ENCODE assay signal across 8 cellular contexts in genomic region chr3:151156618-151157216, GRCh38. TPM values are rescaled to one million over a fixed set of nuclear protein-coding genes. Genes with fewer than 3 reads are reported as not detected.
DNase-seq lines count a peak whose midpoint lies in the region; ATAC-seq and TF ChIP-seq lines count a peak whose summit lies in the region.

No MANE protein-coding gene starts in this region.

- H3K9ac ChIP-seq in endodermal cell (ENCODE audit: extremely low read depth, low read length, poor library complexity, severe bottlenecking) = no peak overlapping the region

- no peak overlapping the region for H3K27ac ChIP-seq in endodermal cell (ENCODE audit: low read depth, low read length)
- H3K27ac ChIP-seq in vagina = no peak overlapping the region

- CTCF ChIA-PET in activated naive CD4-positive, alpha-beta T cell treated with anti-CD3 and anti-CD28 coated beads for 36 hours (lab: Charles Lee) = interaction anchor here (0.7 to 2.3 kb wide), 14 partner anchors 11 to 748 kb away, joined by 3 to 28 read pairs (median 6); partner anchors contain the start of gene P2RY14

- no peaks in the 10 kb centered on the region for H3K27me3 Mint-ChIP-seq in activated naive CD4-positive, alpha-beta T cell treated with anti-CD3 and anti-CD28 coated beads for 36 hours (ENCODE audit: low read depth)
- no peaks in the 10 kb centered on the region for H3K27me3 Mint-ChIP-seq in endodermal cell (ENCODE audit: insufficient read depth)
- H3K27me3 Mint-ChIP-seq in naive thymus-derived CD8-positive, alpha-beta T cell = peaks cover 0 to 13% (median 1%) of the 10 kb centered on the region in 5 donors

- ATAC-seq in GM21786 (IDR thresholded peaks at IDR 0.05; ENCODE audit: unreplicated experiment) = peak; percentile 85
- ATAC-seq in naive thymus-derived CD8-positive, alpha-beta T cell = peak; percentile 69 to 75

- no peaks in the 10 kb centered on the region for H3K4me1 ChIP-seq in endodermal cell (ENCODE audit: control insufficient read depth, insufficient read depth, low read length)
- no peaks in the 10 kb centered on the region for H3K4me1 ChIP-seq in vagina

- no peaks in the 10 kb centered on the region for H3K36me3 Mint-ChIP-seq in activated naive CD4-positive, alpha-beta T cell treated with anti-CD3 and anti-CD28 coated beads for 36 hours (ENCODE audit: low read depth)
- H3K36me3 Mint-ChIP-seq in endodermal cell (ENCODE audit: low read depth) = peaks cover 2% of the 10 kb centered on the region
- H3K36me3 Mint-ChIP-seq in naive thymus-derived CD8-positive, alpha-beta T cell = no peaks in the 10 kb centered on the region

- intact Hi-C loops in activated naive CD4-positive, alpha-beta T cell treated with anti-CD3 and anti-CD28 coated beads for 36 hours (cut with micrococcal nuclease) = loop anchor here (1.0 to 2.0 kb wide), 2 partner anchors 127 to 172 kb away; partner anchors contain the start of gene P2RY13
- intact Hi-C loops in vagina (cut with DNase I) = no loop called here

- no peak overlapping the region for H3K4me3 ChIP-seq in endodermal cell (ENCODE audit: low read length)
- H3K4me3 ChIP-seq in vagina = no peak overlapping the region

- WGBS in endodermal cell (ENCODE audit: insufficient coverage in 1 of 2, insufficient read length in 1 of 2), 2 experiments = 30 to 39% methylated on average over 3 of the region's 3 CpGs

- no peaks in the 10 kb centered on the region for H3K4me1 Mint-ChIP-seq in activated naive CD4-positive, alpha-beta T cell treated with anti-CD3 and anti-CD28 coated beads for 36 hours (ENCODE audit: low read depth)
- peaks cover 2% of the 10 kb centered on the region for H3K4me1 Mint-ChIP-seq in endodermal cell
- H3K4me1 Mint-ChIP-seq in naive thymus-derived CD8-positive, alpha-beta T cell = no peaks in the 10 kb centered on the region

- POLR2A ChIA-PET in naive thymus-derived CD8-positive, alpha-beta T cell (lab: Charles Lee) = interaction anchor here (0.7 kb wide), 1 partner anchor 11 kb away, joined by 3 read pairs; no protein-coding TSS in a partner anchor

- H3K27me3 ChIP-seq in endodermal cell (ENCODE audit: control insufficient read depth, insufficient read depth, low read length, poor library complexity, severe bottlenecking) (no peaks in the 10 kb centered on the region), vagina (no peaks in the 10 kb centered on the region)

- H3K9me3 ChIP-seq in endodermal cell (ENCODE audit: control insufficient read depth, low read length) = no peaks in the 10 kb centered on the region
- no peaks in the 10 kb centered on the region for H3K9me3 ChIP-seq in vagina

- H3K36me3 ChIP-seq in endodermal cell (ENCODE audit: control insufficient read depth, insufficient read depth, low read length) (no peaks in the 10 kb centered on the region), vagina (no peaks in the 10 kb centered on the region)

- no peak for TF ChIP-seq POLR2A in vagina (IDR thresholded peaks at IDR 0.05)

- no peak overlapping the region for H3K4me3 Mint-ChIP-seq in activated naive CD4-positive, alpha-beta T cell treated with anti-CD3 and anti-CD28 coated beads for 36 hours
- no peak overlapping the region for H3K4me3 Mint-ChIP-seq in endodermal cell
- no peak overlapping the region for H3K4me3 Mint-ChIP-seq in naive thymus-derived CD8-positive, alpha-beta T cell

- H3K27ac Mint-ChIP-seq in activated naive CD4-positive, alpha-beta T cell treated with anti-CD3 and anti-CD28 coated beads for 36 hours = no peak overlapping the region
- H3K27ac Mint-ChIP-seq in endodermal cell = no peak overlapping the region
- H3K27ac Mint-ChIP-seq in naive thymus-derived CD8-positive, alpha-beta T cell = no peak overlapping the region

- peak; percentile 81 for TF ChIP-seq CTCF in endodermal cell (conservative IDR thresholded peaks at IDR 0.05)
- TF ChIP-seq CTCF in vagina (IDR thresholded peaks at IDR 0.05) = peak in 1 of 3 experiments; percentile 15

- DNase-seq in activated naive CD4-positive, alpha-beta T cell treated with anti-CD3 and anti-CD28 coated beads for 36 hours = peak; percentile 61
- no peak for DNase-seq in activated naive CD4-positive, alpha-beta T cell (lab: John Stamatoyannopoulos, UW)
- DNase-seq in LoVo (ENCODE audit: low spot score) (peak; percentile 67), RKO (ENCODE audit: low spot score) (peak; percentile 72), endodermal cell (no peak), vagina (ENCODE audit: extremely low spot score in 2 of 2) (no peak)
- peak in 7 of 10 donors; percentile 11 to 65 (median 50) for DNase-seq in naive thymus-derived CD8-positive, alpha-beta T cell

- H3K9me3 Mint-ChIP-seq in activated naive CD4-positive, alpha-beta T cell treated with anti-CD3 and anti-CD28 coated beads for 36 hours = no peaks in the 10 kb centered on the region
- H3K9me3 Mint-ChIP-seq in endodermal cell = no peaks in the 10 kb centered on the region
- H3K9me3 Mint-ChIP-seq in naive thymus-derived CD8-positive, alpha-beta T cell = no peaks in the 10 kb centered on the region

RNA-seq across cellular contexts. Expression of gene GPR171, which starts 46.3 kb away (rescaled TPM):
- total RNA-seq in activated naive CD4-positive, alpha-beta T cell treated with anti-CD3 and anti-CD28 coated beads for 36 hours = 10 to 100 TPM; 42.8 to 46.9 TPM
- total RNA-seq in endodermal cell = not detected
- polyA plus RNA-seq in endodermal cell (2013, experiment 1 of 2) = not detected
- polyA plus RNA-seq in endodermal cell (2013, experiment 2 of 2) = not detected
- total RNA-seq in naive thymus-derived CD8-positive, alpha-beta T cell = 10 to 100 TPM; 35.5 to 39.3 TPM
- 100 to 1,000 TPM in 2 of 3 donors, 10 to 100 TPM in 1; 69.3 to 123 (median 108) TPM for polyA plus RNA-seq in naive thymus-derived CD8-positive, alpha-beta T cell
- 5.4 TPM for total RNA-seq in vagina

Comparison
In these comparisons a context has a peak if more than half of its experiments do, and no peak if none do; other contexts are left out.
1. DNase-seq: peak in activated naive CD4-positive, alpha-beta T cell treated with anti-CD3 and anti-CD28 coated beads for 36 hours (single experiment), LoVo (single experiment), RKO (single experiment) and naive thymus-derived CD8-positive, alpha-beta T cell (7 of 10); none in activated naive CD4-positive, alpha-beta T cell (0 of 4), endodermal cell (single experiment) and vagina (0 of 2).